Comparison of ENCODE assay signal across 1 cellular context in the genomic region with DNA sequence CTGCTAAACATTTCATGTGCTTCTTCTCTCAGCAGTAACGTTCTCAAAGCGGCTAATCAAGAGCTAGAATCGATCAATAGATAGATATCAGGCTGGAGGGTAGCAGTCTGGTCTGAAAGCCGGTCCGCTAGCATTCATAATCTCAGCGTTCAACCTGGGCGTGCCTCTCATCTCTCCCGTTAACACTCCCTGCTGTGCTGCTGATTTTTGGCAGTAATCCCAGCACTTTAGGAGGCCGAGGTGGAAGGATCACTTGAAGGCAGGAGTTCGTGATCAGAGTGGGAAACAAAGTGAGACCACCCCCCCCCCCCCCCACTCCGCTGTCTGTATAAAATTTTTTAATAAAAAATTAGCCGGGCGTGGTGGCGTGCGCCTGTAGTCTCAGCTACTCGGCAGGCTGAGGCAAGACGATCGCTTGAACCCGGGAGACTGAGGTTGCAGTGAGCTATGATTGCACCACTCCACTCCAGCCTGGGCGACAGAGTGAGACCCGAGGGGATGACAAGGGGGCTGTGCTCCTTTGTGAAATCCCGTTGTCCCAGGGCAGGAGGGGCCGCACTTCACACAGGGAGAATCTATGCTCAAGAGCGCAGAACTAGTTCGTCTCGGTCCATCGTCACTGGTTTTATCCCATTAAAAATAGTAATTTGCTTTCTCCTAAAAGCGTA.
A peak's percentile ranks its signal among the peaks of the same experiment; 100 is the strongest.
TF ChIP-seq lines count a peak whose summit lies in the region.

No MANE protein-coding gene starts in this region.

TF ChIP-seq in HepG2, 621 proteins besides CTCF, POLR2A, EP300 and RAD21:
- TF ChIP-seq GZF1 (CRISPR knock-in tag; IDR thresholded peaks at IDR 0.05) = peak; percentile 61; the same call in 1 of the 2 replicates
- TF ChIP-seq, protein P1, sequence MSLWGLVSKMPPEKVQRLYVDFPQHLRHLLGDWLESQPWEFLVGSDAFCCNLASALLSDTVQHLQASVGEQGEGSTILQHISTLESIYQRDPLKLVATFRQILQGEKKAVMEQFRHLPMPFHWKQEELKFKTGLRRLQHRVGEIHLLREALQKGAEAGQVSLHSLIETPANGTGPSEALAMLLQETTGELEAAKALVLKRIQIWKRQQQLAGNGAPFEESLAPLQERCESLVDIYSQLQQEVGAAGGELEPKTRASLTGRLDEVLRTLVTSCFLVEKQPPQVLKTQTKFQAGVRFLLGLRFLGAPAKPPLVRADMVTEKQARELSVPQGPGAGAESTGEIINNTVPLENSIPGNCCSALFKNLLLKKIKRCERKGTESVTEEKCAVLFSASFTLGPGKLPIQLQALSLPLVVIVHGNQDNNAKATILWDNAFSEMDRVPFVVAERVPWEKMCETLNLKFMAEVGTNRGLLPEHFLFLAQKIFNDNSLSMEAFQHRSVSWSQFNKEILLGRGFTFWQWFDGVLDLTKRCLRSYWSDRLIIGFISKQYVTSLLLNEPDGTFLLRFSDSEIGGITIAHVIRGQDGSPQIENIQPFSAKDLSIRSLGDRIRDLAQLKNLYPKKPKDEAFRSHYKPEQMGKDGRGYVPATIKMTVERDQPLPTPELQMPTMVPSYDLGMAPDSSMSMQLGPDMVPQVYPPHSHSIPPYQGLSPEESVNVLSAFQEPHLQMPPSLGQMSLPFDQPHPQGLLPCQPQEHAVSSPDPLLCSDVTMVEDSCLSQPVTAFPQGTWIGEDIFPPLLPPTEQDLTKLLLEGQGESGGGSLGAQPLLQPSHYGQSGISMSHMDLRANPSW (CRISPR knock-in tag; IDR thresholded peaks at IDR 0.05; ENCODE audit: borderline replicate concordance) = 0 out of 2 replicates have a peak, but pooled peaks have one; percentile 4
- 0 out of 2 replicates have a peak, but pooled peaks have one; percentile 20 for TF ChIP-seq ZNF605 (CRISPR knock-in tag; IDR thresholded peaks at IDR 0.05)
- TF ChIP-seq CBX1 (IDR thresholded peaks at IDR 0.05; ENCODE audit: low read depth) = peak; percentile 20
- 0 out of 2 replicates have a peak, but pooled peaks have one; percentile 26 for TF ChIP-seq ONECUT2 (CRISPR knock-in tag; IDR thresholded peaks at IDR 0.05)
- TF ChIP-seq ZNF124 (CRISPR knock-in tag; IDR thresholded peaks at IDR 0.05) = 0 out of 2 replicates have a peak, but pooled peaks have one; percentile 10
- TF ChIP-seq ZMYM3 (CRISPR knock-in tag; IDR thresholded peaks at IDR 0.05) = 0 out of 2 replicates have a peak, but pooled peaks have one; percentile 20
- TF ChIP-seq ZFP82 (CRISPR knock-in tag; IDR thresholded peaks at IDR 0.05; ENCODE audit: borderline replicate concordance) = 0 out of 2 replicates have a peak, but pooled peaks have one; percentile 59
- no peak for TF ChIP-seq TCF7 (IDR thresholded peaks at IDR 0.05; ENCODE audit: low read depth)
- TF ChIP-seq, protein P2, sequence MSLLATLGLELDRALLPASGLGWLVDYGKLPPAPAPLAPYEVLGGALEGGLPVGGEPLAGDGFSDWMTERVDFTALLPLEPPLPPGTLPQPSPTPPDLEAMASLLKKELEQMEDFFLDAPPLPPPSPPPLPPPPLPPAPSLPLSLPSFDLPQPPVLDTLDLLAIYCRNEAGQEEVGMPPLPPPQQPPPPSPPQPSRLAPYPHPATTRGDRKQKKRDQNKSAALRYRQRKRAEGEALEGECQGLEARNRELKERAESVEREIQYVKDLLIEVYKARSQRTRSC (CRISPR knock-in tag; IDR thresholded peaks at IDR 0.05; ENCODE audit: low read depth) = no peak
